ENCODE assay signal across 8 cellular contexts in the genomic region with DNA sequence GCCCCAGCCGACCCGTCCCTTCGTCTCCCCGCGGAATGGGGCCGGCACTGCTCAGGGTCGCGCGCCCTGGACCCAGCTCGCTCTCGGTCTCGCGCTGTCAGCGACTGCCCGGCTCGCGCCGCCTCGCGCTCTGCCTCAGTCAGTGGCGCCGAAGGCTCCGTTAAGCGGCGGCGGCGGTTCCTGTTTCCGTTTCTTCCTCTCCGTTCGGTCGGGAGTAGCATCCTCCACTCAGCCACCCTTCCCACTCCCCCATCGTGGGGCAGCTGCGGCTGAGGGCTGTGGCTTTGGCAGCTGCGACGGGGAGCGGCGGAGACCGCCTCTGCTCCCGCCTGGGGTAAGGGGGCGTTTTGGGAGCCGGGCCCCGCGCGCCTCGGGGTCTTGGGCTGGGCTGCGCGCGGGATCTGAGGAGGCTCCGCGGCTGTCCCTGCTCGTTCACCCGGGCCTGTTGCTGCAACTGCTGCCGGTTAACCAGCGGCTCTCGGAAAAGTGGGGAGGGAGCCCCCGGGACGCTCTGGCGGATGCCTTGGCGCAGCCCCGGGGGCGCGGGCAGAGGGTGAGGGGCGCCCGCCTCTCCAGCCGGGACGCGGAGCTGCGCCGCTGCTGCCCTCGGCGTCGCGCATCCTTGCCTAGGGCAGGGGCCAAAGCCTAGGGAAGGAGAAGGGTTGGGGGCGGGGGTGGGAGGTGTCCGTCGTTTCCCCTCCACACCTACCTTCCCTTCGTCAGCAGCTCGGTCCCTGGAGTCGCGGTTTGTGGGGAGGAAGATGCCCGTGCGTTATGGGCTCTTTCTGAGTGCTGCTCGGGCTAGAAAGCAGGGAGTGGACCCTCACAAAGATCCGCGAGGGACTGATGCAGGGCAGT. TPM values are rescaled to one million over a fixed set of nuclear protein-coding genes. Genes with fewer than 3 reads are reported as not detected.
A peak's percentile ranks its signal among the peaks of the same experiment; 100 is the strongest.
DNase-seq lines count a peak whose midpoint lies in the region; ATAC-seq and TF ChIP-seq lines count a peak whose summit lies in the region.

No MANE protein-coding gene starts in this region.

- H3K4me3 Mint-ChIP-seq in activated T-cell treated with anti-CD3 and anti-CD28 coated beads, Interleukin-2, amount 50 U/mL, for 4 hours, result peak overlapping the region; percentile 97
- peak overlapping the region; percentile 95 for H3K4me3 Mint-ChIP-seq in nephron progenitor cell

- peaks cover 11% of the 10 kb centered on the region for H3K4me1 ChIP-seq in upper lobe of right lung

- H3K27me3 ChIP-seq in upper lobe of right lung, result no peaks in the 10 kb centered on the region

- no peak overlapping the region for H3K27ac Mint-ChIP-seq in nephron progenitor cell

- TF ChIP-seq CTCF in nephron progenitor cell (IDR thresholded peaks at IDR 0.05) (no peak), upper lobe of right lung (IDR thresholded peaks at IDR 0.05) (no peak)

- intact Hi-C loops in upper lobe of right lung (cut with DNase I), result loop anchor here (10.0 kb wide), 1 partner anchor 412 kb away; no protein-coding TSS in a partner anchor

- ATAC-seq in GM19023 (IDR thresholded peaks at IDR 0.05; ENCODE audit: unreplicated experiment) (peak; percentile 43), HG03175 (IDR thresholded peaks at IDR 0.05; ENCODE audit: unreplicated experiment) (peak; percentile 49), upper lobe of right lung (peak; percentile 78)
- peak; percentile 58 to 61 for ATAC-seq in activated T-cell treated with anti-CD3 and anti-CD28 coated beads, Interleukin-2, amount 50 U/mL, for 4 hours

- no peaks in the 10 kb centered on the region for H3K36me3 Mint-ChIP-seq in activated T-cell treated with anti-CD3 and anti-CD28 coated beads, Interleukin-2, amount 50 U/mL, for 4 hours (ENCODE audit: insufficient read depth)
- no peaks in the 10 kb centered on the region for H3K36me3 Mint-ChIP-seq in nephron progenitor cell (ENCODE audit: low read depth)

- no peaks in the 10 kb centered on the region for H3K36me3 ChIP-seq in upper lobe of right lung

- H3K9me3 Mint-ChIP-seq in activated T-cell treated with anti-CD3 and anti-CD28 coated beads, Interleukin-2, amount 50 U/mL, for 4 hours, result no peaks in the 10 kb centered on the region
- no peaks in the 10 kb centered on the region for H3K9me3 Mint-ChIP-seq in nephron progenitor cell

- peaks cover 35% of the 10 kb centered on the region for H3K4me1 Mint-ChIP-seq in activated T-cell treated with anti-CD3 and anti-CD28 coated beads, Interleukin-2, amount 50 U/mL, for 4 hours (ENCODE audit: low read depth)
- peaks cover 23% of the 10 kb centered on the region for H3K4me1 Mint-ChIP-seq in nephron progenitor cell

- peak overlapping the region; percentile 85 for H3K4me3 ChIP-seq in upper lobe of right lung

- H3K27me3 Mint-ChIP-seq in activated T-cell treated with anti-CD3 and anti-CD28 coated beads, Interleukin-2, amount 50 U/mL, for 4 hours (ENCODE audit: low read depth), result no peaks in the 10 kb centered on the region
- peaks cover 4% of the 10 kb centered on the region for H3K27me3 Mint-ChIP-seq in nephron progenitor cell (ENCODE audit: low read depth, poor library complexity)

- DNase-seq in C1 segment of cervical spinal cord (lab: John Stamatoyannopoulos, UW), result peak in 13 of 14 donors; percentile 2 to 87 (median 52)
- peak; percentile 46 to 52 for DNase-seq in NOMO-1 (lab: John Stamatoyannopoulos, UW; ENCODE audit: unreplicated experiment in 2 of 2)
- DNase-seq in activated T-cell treated with anti-CD3 and anti-CD28 coated beads, Interleukin-2, amount 50 U/mL, for 4 hours, result peak; percentile 7
- DNase-seq in fibroblast of peridontal ligament (ENCODE audit: extremely low read depth), result peak; percentile 62
- DNase-seq in nephron progenitor cell, result no peak
- peak; percentile 90 for DNase-seq in upper lobe of right lung

- H3K9me3 ChIP-seq in upper lobe of right lung, result no peaks in the 10 kb centered on the region

- peak overlapping the region; percentile 96 for H3K27ac ChIP-seq in upper lobe of right lung

RNA-seq across cellular contexts. Expression of gene FUT8, which starts 0.6 kb away (rescaled TPM):
- total RNA-seq in activated T-cell treated with anti-CD3 and anti-CD28 coated beads, Interleukin-2, amount 50 U/mL, for 4 hours, result 10 to 100 TPM; 29.2 to 38.4 (median 30.9) TPM
- total RNA-seq in upper lobe of right lung, result 31.8 TPM
